9 cellular contexts compared by ENCODE assay signal in the genomic region with DNA sequence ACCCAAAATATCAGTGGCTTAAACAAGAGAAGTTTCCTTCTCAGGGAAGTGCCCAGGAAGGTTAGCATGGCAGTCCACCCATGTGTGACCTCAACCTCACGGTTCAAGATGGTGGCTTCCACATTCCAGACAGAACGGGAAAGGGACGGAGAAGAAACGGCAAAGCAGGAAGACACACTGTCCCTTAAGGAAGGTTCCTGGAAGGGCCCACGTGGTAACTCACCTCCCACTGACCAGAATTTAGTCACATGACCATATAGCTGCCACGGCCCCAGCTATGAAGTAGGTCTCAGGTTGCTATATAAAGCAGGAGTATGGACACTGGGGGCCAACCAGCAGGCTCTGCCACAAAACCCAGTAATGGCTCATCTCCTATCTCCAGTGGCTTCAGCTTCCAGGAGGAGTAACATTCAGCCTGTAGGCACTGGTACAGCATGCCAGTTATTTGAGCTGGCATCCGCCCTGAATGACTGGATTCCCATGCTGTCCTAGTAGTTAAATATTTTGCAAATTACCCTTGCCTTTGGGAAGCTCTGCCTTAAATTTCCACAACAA.
DNase-seq lines count a peak whose midpoint lies in the region; ATAC-seq and TF ChIP-seq lines count a peak whose summit lies in the region.
"Had no signal": no experiment of that assay in that cellular context is flagged by ENCODE, and none has a peak within 500 bp of the region (broad histone marks: within the 10 kb centered on the region; RNA-seq: fewer than 3 reads in every experiment).

No MANE protein-coding gene starts in this region.

- peaks cover 81% of the 10 kb centered on the region for H3K4me1 ChIP-seq in CD4-positive, CD25-positive, alpha-beta regulatory T cell (ENCODE audit: control insufficient read depth, insufficient read depth, low read length, poor library complexity, severe bottlenecking)
- H3K4me1 ChIP-seq in OCI-LY1 (ENCODE audit: insufficient read depth, low read length, severe bottlenecking) (peaks cover 86% of the 10 kb centered on the region), neuronal stem cell (ENCODE audit: control insufficient read depth in 2 of 2, insufficient read depth in 1 of 2, low read depth in 1 of 2, low read length in 2 of 2) (peaks cover 2 to 4% of the 10 kb centered on the region in 2 donors)

- no peaks in the 10 kb centered on the region for H3K9me2 ChIP-seq in OCI-LY1 (ENCODE audit: low read depth, low read length)

- TF ChIP-seq CTCF in OCI-LY1 (IDR thresholded peaks at IDR 0.05; ENCODE audit: low read length) (no peak), glutamatergic neuron (IDR thresholded peaks at IDR 0.05; ENCODE audit: partially characterized antibody, unreplicated experiment) (no peak)

- peak overlapping the region; percentile 55 for H3K18ac ChIP-seq in neuronal stem cell (ENCODE audit: low read length)

- no peak overlapping the region for H3K4ac ChIP-seq in neuronal stem cell (ENCODE audit: low read length)

- H2BK15ac ChIP-seq in neuronal stem cell (ENCODE audit: low read length) = no peak overlapping the region

- H2BK12ac ChIP-seq in neuronal stem cell (ENCODE audit: low read length) = no peak overlapping the region

- no peak for ATAC-seq in CD4-positive, CD25-positive, alpha-beta regulatory T cell (ENCODE audit: low read depth in 2 of 2)
- ATAC-seq in HG03039 (IDR thresholded peaks at IDR 0.05; ENCODE audit: unreplicated experiment) (no peak), GM18909 (IDR thresholded peaks at IDR 0.05; ENCODE audit: poor library complexity, unreplicated experiment) (no peak)

- H3K27me3 Mint-ChIP-seq in CD4-positive, CD25-positive, alpha-beta regulatory T cell = no peaks in the 10 kb centered on the region
- no peaks in the 10 kb centered on the region for H3K27me3 Mint-ChIP-seq in glutamatergic neuron (ENCODE audit: unreplicated experiment)

- peaks cover 25% of the 10 kb centered on the region for H3K36me3 ChIP-seq in CD4-positive, CD25-positive, alpha-beta regulatory T cell (ENCODE audit: control insufficient read depth, insufficient read depth, low read length)
- H3K36me3 ChIP-seq in OCI-LY1 (ENCODE audit: insufficient read depth, low read length) (peaks cover 23% of the 10 kb centered on the region), neuronal stem cell (replicated peaks in 1 of 2; ENCODE audit: control insufficient read depth in 2 of 2, insufficient read depth in 2 of 2, low read length in 2 of 2) (no peaks in the 10 kb centered on the region)

- H3K27me3 ChIP-seq in CD4-positive, CD25-positive, alpha-beta regulatory T cell (ENCODE audit: control insufficient read depth, insufficient read depth, low read length) = no peaks in the 10 kb centered on the region
- H3K27me3 ChIP-seq in OCI-LY1 (ENCODE audit: insufficient read depth, low read length) (no peaks in the 10 kb centered on the region), neuronal stem cell (ENCODE audit: control insufficient read depth in 3 of 3, insufficient read depth in 3 of 3, low read depth in 1 of 3, low read length in 3 of 3) (no peaks in the 10 kb centered on the region)

- no CpG with 5 or more reads among the region's 7 CpGs for WGBS in neuronal stem cell (ENCODE audit: extremely low coverage in 2 of 2, insufficient read length in 2 of 2, insufficient replicate concordance in 1 of 2), 2 donors

- no peak overlapping the region for H2BK5ac ChIP-seq in neuronal stem cell (ENCODE audit: low read length)

- H3K9ac ChIP-seq in OCI-LY1 (ENCODE audit: low read length) (no peak overlapping the region), neuronal stem cell (ENCODE audit: low read depth, low read length, poor library complexity) (no peak overlapping the region)

- H3K79me2 ChIP-seq in OCI-LY1 (ENCODE audit: insufficient read depth, low read length) = peaks cover 88% of the 10 kb centered on the region

- H3K4me3 ChIP-seq in CD4-positive, CD25-positive, alpha-beta regulatory T cell (ENCODE audit: low read depth, low read length) = peak overlapping the region; percentile 75
- H3K4me3 ChIP-seq in OCI-LY1 (ENCODE audit: low read depth, low read length, poor library complexity, severe bottlenecking) = no peak overlapping the region
- H3K4me3 ChIP-seq in neuronal stem cell (ENCODE audit: low read length in 2 of 2) = no peak overlapping the region

- no peak overlapping the region for H3K23ac ChIP-seq in neuronal stem cell (ENCODE audit: low read depth, low read length, poor library complexity)

- no peak overlapping the region for H2AK5ac ChIP-seq in neuronal stem cell (ENCODE audit: low read depth, low read length)

- peaks cover 3% of the 10 kb centered on the region for H3K36me3 Mint-ChIP-seq in CD4-positive, CD25-positive, alpha-beta regulatory T cell
- no peaks in the 10 kb centered on the region for H3K36me3 Mint-ChIP-seq in glutamatergic neuron (ENCODE audit: unreplicated experiment)

- H2BK120ac ChIP-seq in neuronal stem cell (ENCODE audit: low read depth, low read length) = no peak overlapping the region

- H2AFZ ChIP-seq in OCI-LY1 (ENCODE audit: low read length) (no peak overlapping the region), neuronal stem cell (ENCODE audit: low read length) (no peak overlapping the region)

- peak overlapping the region; percentile 66 to 84 (median 72) for H3K4me3 Mint-ChIP-seq in CD4-positive, CD25-positive, alpha-beta regulatory T cell
- no peak overlapping the region for H3K4me3 Mint-ChIP-seq in glutamatergic neuron (ENCODE audit: unreplicated experiment)

- H3K9me3 Mint-ChIP-seq in CD4-positive, CD25-positive, alpha-beta regulatory T cell = no peaks in the 10 kb centered on the region
- H3K9me3 Mint-ChIP-seq in glutamatergic neuron (ENCODE audit: unreplicated experiment) = peaks cover 4% of the 10 kb centered on the region

- H4K8ac ChIP-seq in neuronal stem cell (ENCODE audit: low read depth, low read length) = no peak overlapping the region

- H3K79me1 ChIP-seq in neuronal stem cell (ENCODE audit: low read depth, low read length) = no peaks in the 10 kb centered on the region

- H3K27ac ChIP-seq in CD4-positive, CD25-positive, alpha-beta regulatory T cell (ENCODE audit: insufficient read depth, low read length, poor library complexity, severe bottlenecking) = peak overlapping the region; percentile 75
- H3K27ac ChIP-seq in OCI-LY1 (ENCODE audit: low read depth, low read length, poor library complexity, severe bottlenecking) = peak overlapping the region; percentile 35
- no peak overlapping the region for H3K27ac ChIP-seq in neuronal stem cell (replicated peaks; ENCODE audit: low read length)

- H3F3A ChIP-seq in OCI-LY1 (ENCODE audit: insufficient read depth, low read length) = no peaks in the 10 kb centered on the region; the same call in 1 of the 2 replicates

- H3K14ac ChIP-seq in neuronal stem cell (ENCODE audit: low read length) = no peak overlapping the region

- peaks cover 4% of the 10 kb centered on the region for H4K20me1 ChIP-seq in OCI-LY1 (ENCODE audit: insufficient read depth, low read length)

- H4K91ac ChIP-seq in neuronal stem cell (ENCODE audit: low read depth, low read length, poor library complexity) = no peak overlapping the region

- peak overlapping the region in 2 of 3 donors; percentile 85 to 99 for H3K27ac Mint-ChIP-seq in CD4-positive, CD25-positive, alpha-beta regulatory T cell
- H3K27ac Mint-ChIP-seq in glutamatergic neuron (ENCODE audit: unreplicated experiment) = no peak overlapping the region

- no peaks in the 10 kb centered on the region for H3K9me3 ChIP-seq in CD4-positive, CD25-positive, alpha-beta regulatory T cell (ENCODE audit: control insufficient read depth in 2 of 2, low read length in 2 of 2)
- H3K9me3 ChIP-seq in OCI-LY1 (ENCODE audit: low read length) (no peaks in the 10 kb centered on the region), neuronal stem cell (replicated peaks in 1 of 2; ENCODE audit: control insufficient read depth in 2 of 2, insufficient read depth in 1 of 2, low read depth in 1 of 2, low read length in 2 of 2) (no peaks in the 10 kb centered on the region)

- DNase-seq in CD4-positive, CD25-positive, alpha-beta regulatory T cell = no peak
- DNase-seq in dedifferentiated amniotic fluid mesenchymal stem cell (ENCODE audit: extremely low spot score) (peak; percentile 32), neuronal stem cell (ENCODE audit: low spot score) (no peak), glutamatergic neuron (no peak), NCI-H510A (lab: John Stamatoyannopoulos, UW) (no peak)
- DNase-seq: stimulated activated CD4-positive, alpha-beta T cell treated with anti-CD3 and anti-CD28 coated beads, Interleukin-1b, Interleukin-23, amount 100 ng/mL, for 48 hours had no signal

- H3K4me1 Mint-ChIP-seq in CD4-positive, CD25-positive, alpha-beta regulatory T cell = peaks cover 45 to 95% (median 84%) of the 10 kb centered on the region in 4 donors
- H3K4me1 Mint-ChIP-seq in glutamatergic neuron (ENCODE audit: low read depth, unreplicated experiment) = peaks cover 3% of the 10 kb centered on the region

- peak overlapping the region; percentile 22; the same call in 1 of the 2 replicates for H3K4me2 ChIP-seq in OCI-LY1 (ENCODE audit: low read length)
- H3K4me2 ChIP-seq in neuronal stem cell (ENCODE audit: insufficient read depth, low read length, poor library complexity, severe bottlenecking) = no peak overlapping the region
